In genomic region chr7:158229945-158230344, GRCh38 we compare ENCODE assay signal across 4 cellular contexts.
"Had no signal": no experiment of that assay in that cellular context is flagged by ENCODE, and none has a peak within 500 bp of the region (broad histone marks: within the 10 kb centered on the region; RNA-seq: fewer than 3 reads in every experiment).

No MANE protein-coding gene starts in this region.

- H3K4me3 ChIP-seq: K562 had no signal

- H3K27ac ChIP-seq: HL-60, KMS-11 had no signal

- ATAC-seq: HepG2, K562 had no signal
